Comparison of ENCODE assay signal across 8 cellular contexts in genomic region chr1:202315576-202316168, GRCh38. TPM values are rescaled to one million over a fixed set of nuclear protein-coding genes. Genes with fewer than 3 reads are reported as not detected.
DNase-seq lines count a peak whose midpoint lies in the region; ATAC-seq and TF ChIP-seq lines count a peak whose summit lies in the region.

No MANE protein-coding gene starts in this region.

- DNase-seq in D341Med (ENCODE audit: low spot score): peak; percentile 91
- peak; percentile 30 for DNase-seq in NCI-H526 treated with DMSO at 0.1 percent for 48 hours (lab: John Stamatoyannopoulos, UW)
- DNase-seq in activated CD4-positive, alpha-beta T cell treated with anti-CD3 and anti-CD28 coated beads, Interleukin-2, amount 10 ng/mL, durations not matched to agents 7 days and 5 days: peak; percentile 79
- peak; percentile 74 for DNase-seq in dedifferentiated amniotic fluid mesenchymal stem cell (ENCODE audit: extremely low spot score)
- DNase-seq in right lobe of liver: peak; percentile 78 to 83 (median 82)
- peak; percentile 44 to 64 (median 47) for DNase-seq in stimulated activated CD4-positive, alpha-beta T cell treated with anti-CD3 and anti-CD28 coated beads, TNF-alpha, amount 100 ng/mL, for 4 hours (ENCODE audit: low read depth in 3 of 3)

- no peak overlapping the region for H3K4me3 ChIP-seq in right lobe of liver

- H3K4me1 ChIP-seq in right lobe of liver: no peaks in the 10 kb centered on the region

- no peaks in the 10 kb centered on the region for H3K36me3 ChIP-seq in right lobe of liver

- TF ChIP-seq CTCF in right lobe of liver (IDR thresholded peaks at IDR 0.05): peak; percentile 86 to 96 (median 92)

- H3K9me3 ChIP-seq in right lobe of liver: no peaks in the 10 kb centered on the region

- POLR2A ChIA-PET in activated CD4-positive, alpha-beta T cell treated with anti-CD3 and anti-CD28 coated beads, Interleukin-2, amount 10 ng/mL, durations not matched to agents 7 days and 5 days (lab: Charles Lee): no interaction called here

- no peaks in the 10 kb centered on the region for H3K9me3 Mint-ChIP-seq in activated CD4-positive, alpha-beta T cell treated with anti-CD3 and anti-CD28 coated beads, Interleukin-2, amount 10 ng/mL, durations not matched to agents 7 days and 5 days

- H3K36me3 Mint-ChIP-seq in activated CD4-positive, alpha-beta T cell treated with anti-CD3 and anti-CD28 coated beads, Interleukin-2, amount 10 ng/mL, durations not matched to agents 7 days and 5 days (ENCODE audit: low read depth): no peaks in the 10 kb centered on the region

- CTCF ChIA-PET in activated CD4-positive, alpha-beta T cell treated with anti-CD3 and anti-CD28 coated beads, Interleukin-2, amount 10 ng/mL, durations not matched to agents 7 days and 5 days (lab: Charles Lee): interaction anchor here (0.7 to 2.0 kb wide), 10 partner anchors 9 to 417 kb away, joined by 3 to 7 read pairs (median 4); partner anchors contain the start of genes PTPN7 and UBE2T

- no peak overlapping the region for H3K4me3 Mint-ChIP-seq in activated CD4-positive, alpha-beta T cell treated with anti-CD3 and anti-CD28 coated beads, Interleukin-2, amount 10 ng/mL, durations not matched to agents 7 days and 5 days

- WGBS in right lobe of liver (ENCODE audit: insufficient coverage, low coverage, low lambda C conversion rate, missing lambda C conversion rate): 11% methylated on average over 9 of the region's 9 CpGs

- intact Hi-C loops in right lobe of liver (cut with DNase I): loop anchor here in 1 of 2 donors (5.0 kb wide), 1 partner anchor 128 kb away; no protein-coding TSS in a partner anchor

- H3K27ac ChIP-seq in right lobe of liver: no peak overlapping the region

- TF ChIP-seq POLR2A in right lobe of liver (IDR thresholded peaks at IDR 0.05): no peak

- H3K27ac Mint-ChIP-seq in activated CD4-positive, alpha-beta T cell treated with anti-CD3 and anti-CD28 coated beads, Interleukin-2, amount 10 ng/mL, durations not matched to agents 7 days and 5 days: no peak overlapping the region

- H3K4me1 Mint-ChIP-seq in activated CD4-positive, alpha-beta T cell treated with anti-CD3 and anti-CD28 coated beads, Interleukin-2, amount 10 ng/mL, durations not matched to agents 7 days and 5 days: peaks cover 9% of the 10 kb centered on the region

- no peaks in the 10 kb centered on the region for H3K27me3 ChIP-seq in right lobe of liver

- H3K27me3 Mint-ChIP-seq in activated CD4-positive, alpha-beta T cell treated with anti-CD3 and anti-CD28 coated beads, Interleukin-2, amount 10 ng/mL, durations not matched to agents 7 days and 5 days: peaks cover 10% of the 10 kb centered on the region

- ATAC-seq in HG03196 (IDR thresholded peaks at IDR 0.05; ENCODE audit: unreplicated experiment) (peak; percentile 52), right lobe of liver (peak; percentile 89 to 97 (median 94)), HG02938 (IDR thresholded peaks at IDR 0.05; ENCODE audit: unreplicated experiment) (no peak)

RNA-seq across cellular contexts. Expression of gene UBE2T, which starts 26.1 kb away (rescaled TPM):
- total RNA-seq in activated CD4-positive, alpha-beta T cell treated with anti-CD3 and anti-CD28 coated beads, Interleukin-2, amount 10 ng/mL, durations not matched to agents 7 days and 5 days: 10 to 100 TPM; 68.3 to 80.3 TPM
- 1 to 10 TPM in 3 of 6 experiments, under 1 TPM in 3; 0.53 to 9.1 (median 1.1) TPM for total RNA-seq in right lobe of liver

RNA-seq across cellular contexts. Expression of gene PPP1R12B, which starts 32.8 kb away (rescaled TPM):
- total RNA-seq in activated CD4-positive, alpha-beta T cell treated with anti-CD3 and anti-CD28 coated beads, Interleukin-2, amount 10 ng/mL, durations not matched to agents 7 days and 5 days: 10 to 100 TPM; 20.2 to 25.0 TPM
- 10 to 100 TPM; 13.7 to 22.2 (median 16.6) TPM for total RNA-seq in right lobe of liver

Comparison
In these comparisons a context has a peak if more than half of its experiments do, and no peak if none do; other contexts are left out.
1. DNase-seq: peak in every context shown above with its lines; median percentile 91 in D341Med; 82 in right lobe of liver; 79 in activated CD4-positive, alpha-beta T cell treated with anti-CD3 and anti-CD28 coated beads, Interleukin-2, amount 10 ng/mL, durations not matched to agents 7 days and 5 days; 74 in dedifferentiated amniotic fluid mesenchymal stem cell; 47 in stimulated activated CD4-positive, alpha-beta T cell treated with anti-CD3 and anti-CD28 coated beads, TNF-alpha, amount 100 ng/mL, for 4 hours; 30 in NCI-H526 treated with DMSO at 0.1 percent for 48 hours.
2. RNA of gene UBE2T, which starts 26.1 kb away (total RNA-seq): 68.3 to 80.3 TPM in activated CD4-positive, alpha-beta T cell treated with anti-CD3 and anti-CD28 coated beads, Interleukin-2, amount 10 ng/mL, durations not matched to agents 7 days and 5 days; 0.53 to 9.1 TPM in right lobe of liver; every median in the first group is over 4 times any median in the second.